Comparison of ENCODE assay signal across 2 cellular contexts in genomic region chr6:13916230-13916944, GRCh38.
TF ChIP-seq lines count a peak whose summit lies in the region.

No MANE protein-coding gene starts in this region.

TF ChIP-seq in SK-N-SH, 30 proteins besides CTCF, POLR2A, EP300 and RAD21 (continued from another document):
- TF ChIP-seq ZBTB33 (IDR thresholded peaks at IDR 0.05; ENCODE audit: borderline replicate concordance, low read depth) (no peak), EZH2phosphoT487 (IDR thresholded peaks at IDR 0.05; ENCODE audit: borderline replicate concordance, low read depth) (no peak), NFIC (IDR thresholded peaks at IDR 0.05; ENCODE audit: borderline replicate concordance) (peak; percentile 11; the same call in 1 of the 2 replicates)
TF ChIP-seq in SK-N-SH: peak in this region for 1.

TF ChIP-seq in SK-N-SH treated with all-trans-retinoic acid at 6 μM for 48 hours, 23 proteins besides CTCF, POLR2A, EP300 and RAD21 (continued from another document):
- TF ChIP-seq TSHZ2 (CRISPR knock-in tag; IDR thresholded peaks at IDR 0.05), result no peak
- TF ChIP-seq CSRNP3 (CRISPR knock-in tag; IDR thresholded peaks at IDR 0.05), result no peak
- no peak for TF ChIP-seq SNAI2 (CRISPR knock-in tag; IDR thresholded peaks at IDR 0.05)
- no peak for TF ChIP-seq CREB5 (CRISPR knock-in tag; IDR thresholded peaks at IDR 0.05; ENCODE audit: low read depth)
- TF ChIP-seq TCF4 (CRISPR knock-in tag; IDR thresholded peaks at IDR 0.05; ENCODE audit: borderline replicate concordance), result no peak
- TF ChIP-seq ZNF8 (CRISPR knock-in tag; IDR thresholded peaks at IDR 0.05), result no peak
- no peak for TF ChIP-seq RARB (CRISPR knock-in tag; IDR thresholded peaks at IDR 0.05)
- no peak for TF ChIP-seq ESRRG (CRISPR knock-in tag; IDR thresholded peaks at IDR 0.05)
- TF ChIP-seq OSR1 (CRISPR knock-in tag; IDR thresholded peaks at IDR 0.05), result no peak
- no peak for TF ChIP-seq POU6F1 (CRISPR knock-in tag; IDR thresholded peaks at IDR 0.05; ENCODE audit: borderline replicate concordance, low read depth)
- no peak for TF ChIP-seq BACH2 (CRISPR knock-in tag; IDR thresholded peaks at IDR 0.05; ENCODE audit: borderline replicate concordance)
- TF ChIP-seq TOX (CRISPR knock-in tag; IDR thresholded peaks at IDR 0.05; ENCODE audit: borderline replicate concordance), result no peak
- no peak for TF ChIP-seq ISL1 (CRISPR knock-in tag; IDR thresholded peaks at IDR 0.05)
- no peak for TF ChIP-seq ZNF565 (CRISPR knock-in tag; conservative IDR thresholded peaks at IDR 0.05; ENCODE audit: low read depth)
- no peak for TF ChIP-seq ZC3H10 (CRISPR knock-in tag; IDR thresholded peaks at IDR 0.05)
- TF ChIP-seq ZFP3 (CRISPR knock-in tag; IDR thresholded peaks at IDR 0.05), result no peak
- no peak for TF ChIP-seq PPARA (CRISPR knock-in tag; IDR thresholded peaks at IDR 0.05; ENCODE audit: borderline replicate concordance)
- TF ChIP-seq ARNTL (CRISPR knock-in tag; IDR thresholded peaks at IDR 0.05; ENCODE audit: borderline replicate concordance, low read depth), result no peak
TF ChIP-seq in SK-N-SH treated with all-trans-retinoic acid at 6 μM for 48 hours: peak in this region for 0.
